8 cellular contexts compared by ENCODE assay signal in the genomic region with DNA sequence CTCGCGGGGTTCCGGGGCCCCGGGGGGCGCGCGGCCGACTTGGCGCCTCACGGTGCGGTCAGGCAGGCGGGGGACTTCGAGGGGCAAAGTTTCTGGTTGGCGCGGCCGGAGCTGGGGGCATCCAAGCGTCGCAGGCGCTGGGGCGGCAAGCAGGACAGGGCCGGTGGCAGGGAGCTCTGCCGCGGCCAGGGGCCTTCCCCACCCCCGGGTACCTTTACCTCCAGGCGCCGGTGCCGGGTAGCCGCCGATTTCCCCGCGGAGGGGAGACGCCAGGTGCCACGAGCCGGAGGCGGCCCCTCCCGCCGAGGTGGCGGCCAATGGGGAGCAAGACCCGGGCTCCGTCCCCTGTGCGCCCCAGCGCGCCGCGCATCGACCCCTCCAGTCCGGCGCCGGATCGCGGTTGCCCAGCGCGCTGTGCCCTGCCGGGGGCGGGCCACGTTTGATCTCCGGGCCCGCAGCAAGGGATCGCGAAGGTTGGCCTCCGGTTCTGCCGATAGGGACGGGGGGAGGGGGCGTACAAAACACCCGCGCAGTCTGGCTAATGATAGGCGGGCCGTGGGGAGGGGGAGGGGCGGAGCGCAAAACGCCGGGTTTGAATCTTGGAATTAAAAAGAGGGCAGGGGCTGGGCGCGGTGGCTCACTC. TPM values are rescaled to one million over a fixed set of nuclear protein-coding genes. Genes with fewer than 3 reads are reported as not detected.
DNase-seq lines count a peak whose midpoint lies in the region; ATAC-seq and TF ChIP-seq lines count a peak whose summit lies in the region.

A gene with protein sequence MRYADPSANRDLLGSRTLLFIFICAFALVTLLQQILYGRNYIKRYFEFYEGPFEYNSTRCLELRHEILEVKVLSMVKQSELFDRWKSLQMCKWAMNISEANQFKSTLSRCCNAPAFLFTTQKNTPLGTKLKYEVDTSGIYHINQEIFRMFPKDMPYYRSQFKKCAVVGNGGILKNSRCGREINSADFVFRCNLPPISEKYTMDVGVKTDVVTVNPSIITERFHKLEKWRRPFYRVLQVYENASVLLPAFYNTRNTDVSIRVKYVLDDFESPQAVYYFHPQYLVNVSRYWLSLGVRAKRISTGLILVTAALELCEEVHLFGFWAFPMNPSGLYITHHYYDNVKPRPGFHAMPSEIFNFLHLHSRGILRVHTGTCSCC (minus strand): TSS at position 495 of the 643 bp plus-strand sequence. CDS start 545 bp downstream, outside the sequence.

- no peak for ATAC-seq in HG03565 (IDR thresholded peaks at IDR 0.05; ENCODE audit: unreplicated experiment)

- peaks cover 21% of the 10 kb centered on the region for H3K4me1 Mint-ChIP-seq in activated naive CD8-positive, alpha-beta T cell (ENCODE audit: low read depth)

- no peaks in the 10 kb centered on the region for H3K36me3 ChIP-seq in HUES64 (ENCODE audit: insufficient read depth, low read length)
- no peaks in the 10 kb centered on the region for H3K36me3 ChIP-seq in vagina

- H3K9ac ChIP-seq in HUES64 (ENCODE audit: low read depth, low read length): no peak within 1 kb of the TSS; the same call in 1 of the 2 replicates

- H3K36me3 Mint-ChIP-seq in activated naive CD8-positive, alpha-beta T cell: no peaks in the 10 kb centered on the region

- DNase-seq in DMS53 treated with DMSO at 0.1 percent for 48 hours (lab: John Stamatoyannopoulos, UW; ENCODE audit: unreplicated experiment) (peak; percentile 49), iPS-NIHi7 (ENCODE audit: extremely low spot score) (peak; percentile 69), vagina (ENCODE audit: extremely low spot score in 2 of 2) (no peak), erythroblast (lab: John Stamatoyannopoulos, UW) (no peak), NCI-H187 (lab: John Stamatoyannopoulos, UW) (no peak)

- no peaks in the 10 kb centered on the region for H3K4me1 ChIP-seq in HUES64 (ENCODE audit: insufficient read depth, low read length)
- peaks cover 23% of the 10 kb centered on the region for H3K4me1 ChIP-seq in vagina

- H3K4me3 Mint-ChIP-seq in activated naive CD8-positive, alpha-beta T cell: peak within 1 kb of the TSS; percentile 70

- TF ChIP-seq POLR2A in vagina (IDR thresholded peaks at IDR 0.05) (no peak), erythroblast (IDR thresholded peaks at IDR 0.05; ENCODE audit: low read length) (no peak)

- H3K27ac Mint-ChIP-seq in activated naive CD8-positive, alpha-beta T cell: no peak within 1 kb of the TSS

- WGBS in HUES64: 1% methylated on average over 74 of the region's 74 CpGs

- TF ChIP-seq CTCF in vagina (IDR thresholded peaks at IDR 0.05): no peak

- H3K9me3 ChIP-seq in HUES64 (ENCODE audit: insufficient read depth, low read depth, low read length) (no peaks in the 10 kb centered on the region), vagina (no peaks in the 10 kb centered on the region)

- peaks cover 39% of the 10 kb centered on the region for H3K27me3 Mint-ChIP-seq in activated naive CD8-positive, alpha-beta T cell

- no peaks in the 10 kb centered on the region for H3K9me3 Mint-ChIP-seq in activated naive CD8-positive, alpha-beta T cell (ENCODE audit: low read depth)

- H3K27ac ChIP-seq in HUES64 (ENCODE audit: low read depth, low read length) (no peak within 1 kb of the TSS), vagina (no peak within 1 kb of the TSS)

- intact Hi-C loops in vagina (cut with DNase I): no loop called here

- H3K4me3 ChIP-seq in HUES64 (ENCODE audit: low read length) (peak within 1 kb of the TSS; percentile 55), vagina (peak within 1 kb of the TSS; percentile 16 to 22)

- peaks cover 76% of the 10 kb centered on the region for H3K27me3 ChIP-seq in HUES64 (ENCODE audit: insufficient read depth, low read length)
- peaks cover 8% of the 10 kb centered on the region for H3K27me3 ChIP-seq in vagina

RNA-seq across cellular contexts. Expression of the gene that starts here (rescaled TPM):
- polyA plus RNA-seq in HUES64 (2013, experiment 1 of 2): 0.70 TPM
- polyA plus RNA-seq in HUES64 (2013, experiment 2 of 2): 0.89 TPM
- not detected for total RNA-seq in vagina

Comparison
In these comparisons a context has a peak if more than half of its experiments do, and no peak if none do; other contexts are left out.
1. DNase-seq: peak in DMS53 treated with DMSO at 0.1 percent for 48 hours (single experiment) and iPS-NIHi7 (single experiment); none in vagina (0 of 2), erythroblast (0 of 2) and NCI-H187 (0 of 2).